Comparison of ENCODE assay signal across 23 cellular contexts in genomic region chr4:38334791-38335190, GRCh38.
A peak's percentile ranks its signal among the peaks of the same experiment; 100 is the strongest.
DNase-seq lines count a peak whose midpoint lies in the region; ATAC-seq, FAIRE-seq and TF ChIP-seq lines count a peak whose summit lies in the region.
"Had no signal": no experiment of that assay in that cellular context is flagged by ENCODE, and none has a peak within 500 bp of the region (broad histone marks: within the 10 kb centered on the region; RNA-seq: fewer than 3 reads in every experiment).

No MANE protein-coding gene starts in this region.

- no peak for TF ChIP-seq EP300 in GM12878 (IDR thresholded peaks at IDR 0.05; ENCODE audit: borderline replicate concordance in 1 of 2, control insufficient read depth in 1 of 2, low read depth in 2 of 2, low read length in 2 of 2)

- peaks cover 7% of the 10 kb centered on the region; the same call in 2 of the 3 replicates for H3K9me3 ChIP-seq in GM12878 (replicated peaks; ENCODE audit: control insufficient read depth, insufficient read depth, low read length)
- H3K9me3 ChIP-seq: MG63 had no signal

- FAIRE-seq in GM12878 (lab: Jason Lieb, UNC) = no peak
- FAIRE-seq: colon, G401.6 had no signal

- CTCF ChIA-PET in GM12878 (lab: Yijun Ruan, JAX) = no interaction called here

- POLR2A ChIA-PET in GM12878 (lab: Charles Lee) = no interaction called here

- H3K4me3 Mint-ChIP-seq in activated naive CD8-positive, alpha-beta T cell = peak overlapping the region; percentile 41
- no peak overlapping the region for H3K4me3 Mint-ChIP-seq in activated naive CD8-positive, alpha-beta T cell treated with anti-CD3 and anti-CD28 coated beads, Interleukin-2, amount 50 U/mL, for 24 hours
- H3K4me3 Mint-ChIP-seq in stimulated activated naive CD8-positive, alpha-beta T cell treated with anti-CD3 and anti-CD28 coated beads, Interleukin-15, amount 100 ng/mL, for 72 hours = peak overlapping the region; percentile 38 to 58
- H3K4me3 Mint-ChIP-seq in effector memory CD8-positive, alpha-beta T cell = peak overlapping the region in 1 of 2 donors; percentile 13
- H3K4me3 Mint-ChIP-seq: endodermal cell, H9 had no signal

- in situ Hi-C loops in GM12878 (cut with MboI) = no loop called here

- no TSS peak for BruUV-seq in GM12878 (replicated peaks; lab: Mats Ljungman, UMichigan)

- peaks cover 23% of the 10 kb centered on the region for H3K4me1 ChIP-seq in GM12878 (ENCODE audit: control insufficient read depth, insufficient read depth, low read length)
- H3K4me1 ChIP-seq: upper lobe of left lung had no signal

- no peaks in the 10 kb centered on the region for H3K27me3 Mint-ChIP-seq in activated naive CD8-positive, alpha-beta T cell
- H3K27me3 Mint-ChIP-seq in activated naive CD8-positive, alpha-beta T cell treated with anti-CD3 and anti-CD28 coated beads, Interleukin-2, amount 50 U/mL, for 24 hours = peaks cover 2% of the 10 kb centered on the region
- no peaks in the 10 kb centered on the region for H3K27me3 Mint-ChIP-seq in stimulated activated naive CD8-positive, alpha-beta T cell treated with anti-CD3 and anti-CD28 coated beads, Interleukin-15, amount 100 ng/mL, for 72 hours
- H3K27me3 Mint-ChIP-seq in effector memory CD8-positive, alpha-beta T cell = no peaks in the 10 kb centered on the region

- H3K4me3 ChIP-seq in LNCaP clone FGC (ENCODE audit: low read depth, low read length) = no peak overlapping the region
- 0 out of 2 replicates have a peak overlapping the region, but pooled peaks have one; percentile 10 for H3K4me3 ChIP-seq in GM12878
- H3K4me3 ChIP-seq: MG63, upper lobe of left lung had no signal

- no peaks in the 10 kb centered on the region for H3K36me3 ChIP-seq in GM12878 (ENCODE audit: control insufficient read depth in 2 of 2, insufficient read depth in 2 of 2, low read length in 1 of 2)
- H3K36me3 ChIP-seq: brain microvascular endothelial cell, MG63, upper lobe of left lung had no signal

- H3K27me3 ChIP-seq in GM12878 (replicated peaks in 1 of 2; ENCODE audit: control insufficient read depth in 2 of 2, insufficient read depth in 2 of 2, low read length in 1 of 2) = no peaks in the 10 kb centered on the region
- H3K27me3 ChIP-seq: brain microvascular endothelial cell, MG63, upper lobe of left lung had no signal

- H2AFZ ChIP-seq in GM12878 (ENCODE audit: control insufficient read depth, low read depth, low read length) = no peak overlapping the region

- H3K9me3 Mint-ChIP-seq in activated naive CD8-positive, alpha-beta T cell (ENCODE audit: low read depth) = peaks cover 13% of the 10 kb centered on the region
- H3K9me3 Mint-ChIP-seq in activated naive CD8-positive, alpha-beta T cell treated with anti-CD3 and anti-CD28 coated beads, Interleukin-2, amount 50 U/mL, for 24 hours = peaks cover 23% of the 10 kb centered on the region
- peaks cover 17 to 23% of the 10 kb centered on the region in 2 donors for H3K9me3 Mint-ChIP-seq in stimulated activated naive CD8-positive, alpha-beta T cell treated with anti-CD3 and anti-CD28 coated beads, Interleukin-15, amount 100 ng/mL, for 72 hours
- H3K9me3 Mint-ChIP-seq in effector memory CD8-positive, alpha-beta T cell = peaks cover 8 to 13% of the 10 kb centered on the region in 2 donors

- no peak overlapping the region for H3K27ac Mint-ChIP-seq in activated naive CD8-positive, alpha-beta T cell
- H3K27ac Mint-ChIP-seq in activated naive CD8-positive, alpha-beta T cell treated with anti-CD3 and anti-CD28 coated beads, Interleukin-2, amount 50 U/mL, for 24 hours = no peak overlapping the region
- H3K27ac Mint-ChIP-seq in stimulated activated naive CD8-positive, alpha-beta T cell treated with anti-CD3 and anti-CD28 coated beads, Interleukin-15, amount 100 ng/mL, for 72 hours = no peak overlapping the region
- H3K27ac Mint-ChIP-seq in effector memory CD8-positive, alpha-beta T cell = no peak overlapping the region
- H3K27ac Mint-ChIP-seq: endodermal cell, H9, IgD-negative memory B cell had no signal

- no peaks in the 10 kb centered on the region for H4K20me1 ChIP-seq in GM12878 (ENCODE audit: control insufficient read depth, insufficient read depth)

- no peaks in the 10 kb centered on the region for H3K79me2 ChIP-seq in GM12878 (ENCODE audit: control insufficient read depth, insufficient read depth, low read length)

- H3K36me3 Mint-ChIP-seq in activated naive CD8-positive, alpha-beta T cell = peaks cover 15% of the 10 kb centered on the region
- H3K36me3 Mint-ChIP-seq in activated naive CD8-positive, alpha-beta T cell treated with anti-CD3 and anti-CD28 coated beads, Interleukin-2, amount 50 U/mL, for 24 hours (ENCODE audit: low read depth) = peaks cover 13% of the 10 kb centered on the region
- peaks cover 6% of the 10 kb centered on the region for H3K36me3 Mint-ChIP-seq in effector memory CD8-positive, alpha-beta T cell (ENCODE audit: insufficient read depth)

- TF ChIP-seq RAD21 in GM12878 (IDR thresholded peaks at IDR 0.05; ENCODE audit: insufficient read depth, low read depth, low read length) = no peak

- 0 out of 2 replicates have a peak overlapping the region, but pooled peaks have one; percentile 15 for H3K4me2 ChIP-seq in GM12878 (ENCODE audit: control insufficient read depth, insufficient read depth)

- ATAC-seq in activated naive CD8-positive, alpha-beta T cell treated with anti-CD3 and anti-CD28 coated beads, Interleukin-2, amount 50 U/mL, for 24 hours = no peak
- no peak for ATAC-seq in GM12878
- no peak for ATAC-seq in stimulated activated naive CD8-positive, alpha-beta T cell treated with anti-CD3 and anti-CD28 coated beads, Interleukin-15, amount 100 ng/mL, for 72 hours
- ATAC-seq in effector memory CD8-positive, alpha-beta T cell (replicated peaks) = no peak
- ATAC-seq: activated CD4-positive, CD25-positive, alpha-beta regulatory T cell treated with anti-CD3 and anti-CD28 coated beads, Interleukin-2, amount 50 U/mL, for 24 hours; sciatic nerve had no signal

- TF ChIP-seq CTCF in LNCaP clone FGC (IDR thresholded peaks at IDR 0.05; ENCODE audit: control insufficient read depth, extremely low read depth, insufficient read depth) (no peak), GM12878 (IDR thresholded peaks at IDR 0.05 in 2 of 3, conservative IDR thresholded peaks at IDR 0.05 in 1 of 3; ENCODE audit: control insufficient read depth in 2 of 3, extremely low read depth in 1 of 3, insufficient read depth in 1 of 3, low read depth in 3 of 3, low read length in 3 of 3) (no peak)

- SMC1A ChIA-PET in GM12878 (lab: Charles Lee; ENCODE audit: uncharacterized antibody, unreplicated experiment) = no interaction called here

- no peak overlapping the region for H3K27ac ChIP-seq in GM12878 (ENCODE audit: control insufficient read depth, insufficient read depth)
- H3K27ac ChIP-seq: brain microvascular endothelial cell, upper lobe of left lung had no signal

- intact Hi-C loops in GM12878 (cut with micrococcal nuclease; ENCODE audit: unreplicated experiment) = no loop called here

- H3K9ac ChIP-seq in GM12878 (ENCODE audit: control insufficient read depth, insufficient read depth, low read length) = no peak overlapping the region

- H3K4me1 Mint-ChIP-seq in activated naive CD8-positive, alpha-beta T cell (ENCODE audit: low read depth) = peaks cover 44% of the 10 kb centered on the region
- H3K4me1 Mint-ChIP-seq in activated naive CD8-positive, alpha-beta T cell treated with anti-CD3 and anti-CD28 coated beads, Interleukin-2, amount 50 U/mL, for 24 hours = peaks cover 33% of the 10 kb centered on the region
- peaks cover 47% of the 10 kb centered on the region for H3K4me1 Mint-ChIP-seq in stimulated activated naive CD8-positive, alpha-beta T cell treated with anti-CD3 and anti-CD28 coated beads, Interleukin-15, amount 100 ng/mL, for 72 hours
- peaks cover 7 to 13% of the 10 kb centered on the region in 2 donors for H3K4me1 Mint-ChIP-seq in effector memory CD8-positive, alpha-beta T cell (ENCODE audit: low read depth in 2 of 2)
- H3K4me1 Mint-ChIP-seq: H9 had no signal

- no peak for TF ChIP-seq POLR2A in GM12878 (IDR thresholded peaks at IDR 0.05; ENCODE audit: low read depth, low read length)

- 0% methylated on average over 1 of the region's 1 CpG for WGBS in GM12878 (ENCODE audit: insufficient coverage, insufficient replicate concordance, low lambda C conversion rate, missing lambda C conversion rate)

- DNase-seq in activated naive CD8-positive, alpha-beta T cell treated with anti-CD3 and anti-CD28 coated beads, Interleukin-2, amount 50 U/mL, for 24 hours = no peak
- DNase-seq in LNCaP clone FGC (ENCODE audit: low read depth) = peak; percentile 32
- DNase-seq in GM12878 (ENCODE audit: low read depth, low spot score) = no peak
- no peak for DNase-seq in stimulated activated naive CD8-positive, alpha-beta T cell treated with anti-CD3 and anti-CD28 coated beads, Interleukin-15, amount 100 ng/mL, for 72 hours
- no peak for DNase-seq in effector memory CD8-positive, alpha-beta T cell
- no peak for DNase-seq in NCI-H2081 (lab: John Stamatoyannopoulos, UW)
- no peak for DNase-seq in NCI-H187 treated with DMSO at 0.1 percent for 48 hours (lab: John Stamatoyannopoulos, UW)
- DNase-seq: activated T-cell treated with anti-CD3 and anti-CD28 coated beads, Interleukin-2, amount 50 U/mL, for 48 hours; brain microvascular endothelial cell; endodermal cell; glutamatergic neuron; H9; mesendoderm; MG63; NCI-H1436 treated with DMSO at 0.1 percent for 48 hours; NCI-H69; upper lobe of left lung had no signal

- RAD21 ChIA-PET in GM12878 (lab: Charles Lee; ENCODE audit: unreplicated experiment) = no interaction called here

TF ChIP-seq in GM12878, 131 proteins besides CTCF, POLR2A, EP300 and RAD21:
- no peak for TF ChIP-seq YBX1 (IDR thresholded peaks at IDR 0.05)
